13 cellular contexts compared by ENCODE assay signal in the genomic region with DNA sequence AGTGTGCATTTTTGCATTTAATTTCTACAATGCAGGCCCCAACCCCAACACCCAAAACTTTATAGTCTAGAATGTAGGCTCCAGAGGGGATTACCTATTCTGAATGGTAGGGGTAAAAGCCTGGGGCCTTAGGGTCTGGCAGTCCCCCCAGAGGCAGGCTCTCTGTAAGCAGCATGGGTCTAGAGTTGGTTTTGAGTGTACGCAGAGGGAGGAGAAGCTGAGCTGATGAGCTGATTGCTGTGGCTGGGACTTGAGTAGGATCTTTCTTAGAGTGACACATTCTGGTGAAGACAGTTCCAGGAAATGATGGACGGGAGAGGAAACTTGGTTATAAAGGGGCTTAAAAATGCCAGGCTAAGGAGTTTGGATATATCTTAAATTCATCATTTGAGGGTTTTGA. TPM values are rescaled to one million over a fixed set of nuclear protein-coding genes. Genes with fewer than 3 reads are reported as not detected.
A peak's percentile ranks its signal among the peaks of the same experiment; 100 is the strongest.
DNase-seq lines count a peak whose midpoint lies in the region; ATAC-seq and TF ChIP-seq lines count a peak whose summit lies in the region.
"Had no signal": no experiment of that assay in that cellular context is flagged by ENCODE, and none has a peak within 500 bp of the region (broad histone marks: within the 10 kb centered on the region; RNA-seq: fewer than 3 reads in every experiment).

No MANE protein-coding gene starts in this region.

- peaks cover 0 to 33% (median 11%) of the 10 kb centered on the region in 11 experiments; a peak in 9 of 22 replicates for H4K20me1 ChIP-seq in BLaER1 treated with 17β-estradiol and CSF1 and Interleukin-3, amounts not matched to agents 10 nM and 100 nM

- peaks cover 48 to 68% (median 59%) of the 10 kb centered on the region in 10 experiments for H3K4me1 ChIP-seq in BLaER1 treated with 17β-estradiol and CSF1 and Interleukin-3, amounts not matched to agents 10 nM and 100 nM
- peaks cover 10% of the 10 kb centered on the region for H3K4me1 ChIP-seq in ovary (ENCODE audit: insufficient read depth)

- peak overlapping the region in 4 of 11 experiments; percentile 10 to 90 (median 43); a peak in 3 of 22 replicates for H3K9ac ChIP-seq in BLaER1 treated with 17β-estradiol and CSF1 and Interleukin-3, amounts not matched to agents 10 nM and 100 nM

- H3K27me3 Mint-ChIP-seq in IgD-negative memory B cell, result no peaks in the 10 kb centered on the region
- H3K27me3 Mint-ChIP-seq in dendritic cell treated with granulocyte-macrophage colony-stimulating factor and Interleukin-4, amounts not matched to agents 40 ng/mL and 50 ng/mL, for 4 days, result no peaks in the 10 kb centered on the region

- H3K27me3 ChIP-seq in BLaER1 treated with 17β-estradiol and CSF1 and Interleukin-3, amounts not matched to agents 10 nM and 100 nM, result no peaks in the 10 kb centered on the region
- no peaks in the 10 kb centered on the region for H3K27me3 ChIP-seq in ovary

- intact Hi-C loops in dendritic cell treated with granulocyte-macrophage colony-stimulating factor and Interleukin-4, amounts not matched to agents 40 ng/mL and 50 ng/mL, for 4 days (cut with micrococcal nuclease), result loop anchor here (5.0 to 10.0 kb wide), 2 partner anchors 36 to 799 kb away; no protein-coding TSS in a partner anchor
- intact Hi-C loops in ovary (cut with DNase I), result loop anchor here in 2 of 4 donors (10.0 kb wide), 3 partner anchors 59 to 411 kb away; partner anchors contain the start of gene BCL6 (in 1 of the 2)

- peaks cover 2% of the 10 kb centered on the region for H3K36me3 Mint-ChIP-seq in IgD-negative memory B cell
- peaks cover 52% of the 10 kb centered on the region for H3K36me3 Mint-ChIP-seq in dendritic cell treated with granulocyte-macrophage colony-stimulating factor and Interleukin-4, amounts not matched to agents 40 ng/mL and 50 ng/mL, for 4 days (ENCODE audit: low read depth)

- H3K9me3 ChIP-seq in BLaER1 treated with 17β-estradiol and CSF1 and Interleukin-3, amounts not matched to agents 10 nM and 100 nM (replicated peaks in 1 of 11), result peaks cover 0 to 3% (median 0%) of the 10 kb centered on the region in 11 experiments; a peak in 2 of 22 replicates
- H3K9me3 ChIP-seq in ovary, result no peaks in the 10 kb centered on the region

- H3K4me3 ChIP-seq in BLaER1 treated with 17β-estradiol and CSF1 and Interleukin-3, amounts not matched to agents 10 nM and 100 nM, result peak overlapping the region in 3 of 10 experiments; percentile 59 to 80 (median 70); a peak in 3 of 20 replicates
- peak overlapping the region; percentile 70 for H3K4me3 ChIP-seq in ovary

- TF ChIP-seq EP300 in ovary (IDR thresholded peaks at IDR 0.05), result no peak

- peaks cover 18 to 49% (median 39%) of the 10 kb centered on the region in 3 donors for H3K4me1 Mint-ChIP-seq in IgD-negative memory B cell
- peaks cover 75% of the 10 kb centered on the region for H3K4me1 Mint-ChIP-seq in dendritic cell treated with granulocyte-macrophage colony-stimulating factor and Interleukin-4, amounts not matched to agents 40 ng/mL and 50 ng/mL, for 4 days (ENCODE audit: low read depth)

- TF ChIP-seq POLR2A in ovary (IDR thresholded peaks at IDR 0.05), result no peak

- no peaks in the 10 kb centered on the region for H3K9me3 Mint-ChIP-seq in IgD-negative memory B cell
- H3K9me3 Mint-ChIP-seq in dendritic cell treated with granulocyte-macrophage colony-stimulating factor and Interleukin-4, amounts not matched to agents 40 ng/mL and 50 ng/mL, for 4 days, result no peaks in the 10 kb centered on the region

- H3K4me3 Mint-ChIP-seq in IgD-negative memory B cell, result peak overlapping the region in 1 of 4 donors; percentile 80
- peak overlapping the region; percentile 99 for H3K4me3 Mint-ChIP-seq in dendritic cell treated with granulocyte-macrophage colony-stimulating factor and Interleukin-4, amounts not matched to agents 40 ng/mL and 50 ng/mL, for 4 days

- WGBS in ovary, 3 donors, result 87 to 90% (median 88%) methylated on average over 2 of the region's 2 CpGs

- peak overlapping the region in 2 of 3 donors; percentile 0 to 37 for H3K27ac Mint-ChIP-seq in IgD-negative memory B cell
- H3K27ac Mint-ChIP-seq in dendritic cell treated with granulocyte-macrophage colony-stimulating factor and Interleukin-4, amounts not matched to agents 40 ng/mL and 50 ng/mL, for 4 days, result peak overlapping the region; percentile 97

- H3K27ac ChIP-seq in BLaER1 treated with 17β-estradiol and CSF1 and Interleukin-3, amounts not matched to agents 10 nM and 100 nM, result peak overlapping the region in 6 of 11 experiments; percentile 25 to 95 (median 94); a peak in 10 of 22 replicates
- H3K27ac ChIP-seq in ovary, result peak overlapping the region in 1 of 2 donors; percentile 5

- TF ChIP-seq CTCF in ovary (IDR thresholded peaks at IDR 0.05), result no peak

- peak overlapping the region; percentile 85 to 100 (median 92) for H3K4me2 ChIP-seq in BLaER1 treated with 17β-estradiol and CSF1 and Interleukin-3, amounts not matched to agents 10 nM and 100 nM

- no peak for DNase-seq in ovary
- no peak for DNase-seq in NCI-H1930 (lab: John Stamatoyannopoulos, UW)
- no peak for DNase-seq in SKM-1 (lab: John Stamatoyannopoulos, UW; ENCODE audit: unreplicated experiment)
- DNase-seq in NCI-H748 (lab: John Stamatoyannopoulos, UW; ENCODE audit: unreplicated experiment), result no peak
- DNase-seq: activated CD4-positive, CD25-positive, alpha-beta regulatory T cell; cerebellar nuclear complex; glutamatergic neuron; GOT3; NCI-H1417 treated with DMSO at 0.1 percent for 48 hours had no signal

- peaks cover 0 to 21% (median 8%) of the 10 kb centered on the region in 11 experiments; a peak in 13 of 22 replicates for H3K36me3 ChIP-seq in BLaER1 treated with 17β-estradiol and CSF1 and Interleukin-3, amounts not matched to agents 10 nM and 100 nM
- no peaks in the 10 kb centered on the region for H3K36me3 ChIP-seq in ovary

- ATAC-seq in GM21717 (IDR thresholded peaks at IDR 0.05; ENCODE audit: unreplicated experiment), result no peak

RNA-seq across cellular contexts. Expression of gene LPP, which starts 2.1 kb away (rescaled TPM):
- polyA plus RNA-seq in IgD-negative memory B cell, result 29.2 TPM
- total RNA-seq in ovary, result 100 to 1,000 TPM in 5 of 7 donors, 10 to 100 TPM in 2; 80.6 to 280 (median 165) TPM
- polyA plus RNA-seq in ovary, result 10 to 100 TPM; 15.9 to 52.7 TPM
